In the genomic region with DNA sequence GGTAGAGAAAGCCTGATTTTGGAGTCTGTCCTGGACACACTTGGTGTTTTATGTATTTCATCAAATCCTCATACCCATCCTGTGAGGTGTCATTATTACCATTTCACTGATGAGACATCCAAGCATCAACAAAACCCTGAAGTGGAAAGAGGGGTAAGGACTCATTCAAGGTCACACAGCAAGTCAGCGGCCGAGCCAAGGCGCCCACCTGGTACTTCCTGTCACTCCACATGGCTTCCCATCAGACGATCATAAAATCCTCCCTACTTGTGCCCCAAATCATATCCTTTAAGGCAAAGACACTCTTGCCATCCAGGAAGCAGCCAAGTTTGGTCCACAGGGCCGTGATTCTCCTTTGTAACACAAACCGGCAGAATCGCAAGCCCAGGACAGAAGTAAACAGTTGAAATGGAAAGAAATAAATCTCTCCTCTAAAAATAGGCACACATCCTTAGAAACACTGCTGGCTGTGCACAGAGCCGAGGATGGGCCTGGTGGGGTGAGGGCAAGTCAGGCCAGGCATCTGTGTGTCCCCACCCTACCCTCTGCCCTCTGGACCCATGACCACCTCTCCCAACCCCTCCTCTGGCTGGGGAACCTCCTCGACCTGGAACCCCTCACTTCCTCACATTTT, we compare ENCODE assay signal across 24 cellular contexts. TPM values are rescaled to one million over a fixed set of nuclear protein-coding genes. Genes with fewer than 3 reads are reported as not detected.
DNase-seq lines count a peak whose midpoint lies in the region; ATAC-seq, FAIRE-seq and TF ChIP-seq lines count a peak whose summit lies in the region.
"Had no signal": no experiment of that assay in that cellular context is flagged by ENCODE, and none has a peak within 500 bp of the region (broad histone marks: within the 10 kb centered on the region; RNA-seq: fewer than 3 reads in every experiment).

No MANE protein-coding gene starts in this region.

- FAIRE-seq in HTR-8/SVneo (lab: Jason Lieb, UNC) = no peak
- FAIRE-seq: keratinocyte, pancreas, TTC549 had no signal

- H4K20me1 ChIP-seq in OCI-LY3 (ENCODE audit: insufficient read depth, low read length) = no peaks in the 10 kb centered on the region
- H4K20me1 ChIP-seq: BLaER1 treated with 17β-estradiol and CSF1 and Interleukin-3, amounts not matched to agents 10 nM and 100 nM had no signal

- 47 to 64% methylated on average over 6 to 7 of the region's 9 CpGs for WGBS in esophagus squamous epithelium, 2 donors

- DNase-seq in esophagus squamous epithelium (lab: John Stamatoyannopoulos, UW) (no peak), ACHN (no peak), HTR-8/SVneo (ENCODE audit: insufficient read length, low spot score) (no peak)
- no peak for DNase-seq in stimulated activated naive CD8-positive, alpha-beta T cell treated with anti-CD3 and anti-CD28 coated beads, Interleukin-15, amount 100 ng/mL, for 72 hours
- DNase-seq: activated CD4-positive, alpha-beta T cell treated with anti-CD3 and anti-CD28 coated beads for 1 hour; activated CD8-positive, alpha-beta T cell treated with anti-CD3 and anti-CD28 coated beads, Interleukin-2, amount 10 ng/mL, durations not matched to agents 7 days and 5 days; activated naive CD4-positive, alpha-beta T cell treated with Interleukin-2 at 50 U/mL for 16 hours; COR-L47; cortex of kidney; DMS79 treated with DMSO at 0.1 percent for 48 hours; endodermal cell; naive thymus-derived CD8-positive, alpha-beta T cell; NCI-H1694; NCI-H510A treated with DMSO at 0.1 percent for 48 hours; pancreas had no signal

- no peaks in the 10 kb centered on the region for H3K9me3 ChIP-seq in OCI-LY3 (ENCODE audit: insufficient read depth, low read length)
- H3K9me3 ChIP-seq in esophagus squamous epithelium = no peaks in the 10 kb centered on the region
- H3K9me3 ChIP-seq in muscle layer of duodenum (ENCODE audit: control insufficient read depth in 1 of 2, low read length in 2 of 2) = peaks cover 0 to 5% of the 10 kb centered on the region in 2 donors
- H3K9me3 ChIP-seq in stomach smooth muscle (ENCODE audit: control insufficient read depth in 2 of 2, low read length in 2 of 2) = peaks cover 0 to 5% of the 10 kb centered on the region in 2 donors
- H3K9me3 ChIP-seq: adrenal gland, HAP-1, pancreas had no signal

- no peak overlapping the region for H3K9ac ChIP-seq in OCI-LY3 (ENCODE audit: low read length)
- no peak overlapping the region for H3K9ac ChIP-seq in stomach smooth muscle (ENCODE audit: low read length in 2 of 2)
- H3K9ac ChIP-seq: BLaER1 treated with 17β-estradiol and CSF1 and Interleukin-3, amounts not matched to agents 10 nM and 100 nM had no signal

- intact Hi-C loops in esophagus squamous epithelium (cut with DNase I) = no loop called here

- no peaks in the 10 kb centered on the region for H3K4me1 Mint-ChIP-seq in stimulated activated naive CD8-positive, alpha-beta T cell treated with anti-CD3 and anti-CD28 coated beads, Interleukin-15, amount 100 ng/mL, for 72 hours
- H3K4me1 Mint-ChIP-seq: naive thymus-derived CD8-positive, alpha-beta T cell had no signal

- peaks cover 22% of the 10 kb centered on the region for H3K27me3 Mint-ChIP-seq in stimulated activated naive CD8-positive, alpha-beta T cell treated with anti-CD3 and anti-CD28 coated beads, Interleukin-15, amount 100 ng/mL, for 72 hours

- in situ Hi-C loops in ACHN (cut with HindIII; ENCODE audit: low pct_ligation_motif_present, low pct_unique_long_range_greater_than_20kb, low sequenced_read_pairs) = no loop called here

- H3K79me2 ChIP-seq in OCI-LY3 (ENCODE audit: low read length) = no peaks in the 10 kb centered on the region

- TF ChIP-seq POLR2A in esophagus squamous epithelium (IDR thresholded peaks at IDR 0.05) = no peak

- no peaks in the 10 kb centered on the region for H3K9me3 Mint-ChIP-seq in stimulated activated naive CD8-positive, alpha-beta T cell treated with anti-CD3 and anti-CD28 coated beads, Interleukin-15, amount 100 ng/mL, for 72 hours
- H3K9me3 Mint-ChIP-seq: endodermal cell had no signal

- H2AFZ ChIP-seq in OCI-LY3 (ENCODE audit: low read depth, low read length) = 0 out of 2 replicates have a peak overlapping the region, but pooled peaks have one; percentile 34

- H3K27ac ChIP-seq in OCI-LY3 (ENCODE audit: low read length) = no peak overlapping the region
- peak overlapping the region in 3 of 4 donors; percentile 70 to 73 (median 71) for H3K27ac ChIP-seq in esophagus squamous epithelium
- H3K27ac ChIP-seq in muscle layer of duodenum (ENCODE audit: low read length) = peak overlapping the region; percentile 74
- peak overlapping the region; percentile 60 for H3K27ac ChIP-seq in stomach smooth muscle (ENCODE audit: low read length)
- H3K27ac ChIP-seq: BLaER1 treated with 17β-estradiol and CSF1 and Interleukin-3, amounts not matched to agents 10 nM and 100 nM; pancreas had no signal

- no peak overlapping the region for H3K27ac Mint-ChIP-seq in stimulated activated naive CD8-positive, alpha-beta T cell treated with anti-CD3 and anti-CD28 coated beads, Interleukin-15, amount 100 ng/mL, for 72 hours
- H3K27ac Mint-ChIP-seq: activated CD8-positive, alpha-beta T cell treated with anti-CD3 and anti-CD28 coated beads, Interleukin-2, amount 10 ng/mL, durations not matched to agents 7 days and 5 days; endodermal cell had no signal

- ATAC-seq in stimulated activated naive CD8-positive, alpha-beta T cell treated with anti-CD3 and anti-CD28 coated beads, Interleukin-15, amount 100 ng/mL, for 72 hours = no peak
- no peak for ATAC-seq in GM21526 (IDR thresholded peaks at IDR 0.05; ENCODE audit: low FRiP score, unreplicated experiment)
- ATAC-seq: activated CD8-positive, alpha-beta T cell treated with anti-CD3 and anti-CD28 coated beads, Interleukin-2, amount 10 ng/mL, durations not matched to agents 7 days and 5 days; naive thymus-derived CD8-positive, alpha-beta T cell; pancreas had no signal

- no peak overlapping the region for H3K4me3 Mint-ChIP-seq in stimulated activated naive CD8-positive, alpha-beta T cell treated with anti-CD3 and anti-CD28 coated beads, Interleukin-15, amount 100 ng/mL, for 72 hours
- H3K4me3 Mint-ChIP-seq: activated CD8-positive, alpha-beta T cell treated with anti-CD3 and anti-CD28 coated beads, Interleukin-2, amount 10 ng/mL, durations not matched to agents 7 days and 5 days; endodermal cell; naive thymus-derived CD8-positive, alpha-beta T cell had no signal

- no peaks in the 10 kb centered on the region for H3K36me3 ChIP-seq in OCI-LY3 (replicated peaks; ENCODE audit: low read depth, low read length)
- H3K36me3 ChIP-seq in esophagus squamous epithelium = no peaks in the 10 kb centered on the region
- peaks cover 0 to 13% of the 10 kb centered on the region in 2 donors for H3K36me3 ChIP-seq in muscle layer of duodenum (ENCODE audit: control insufficient read depth in 1 of 2, insufficient read depth in 2 of 2, low read length in 2 of 2)
- H3K36me3 ChIP-seq in stomach smooth muscle (ENCODE audit: control insufficient read depth in 2 of 2, insufficient read depth in 2 of 2, low read length in 2 of 2) = peaks cover 8 to 14% of the 10 kb centered on the region in 2 donors
- H3K36me3 ChIP-seq: BLaER1 treated with 17β-estradiol and CSF1 and Interleukin-3, amounts not matched to agents 10 nM and 100 nM; HAP-1; pancreas had no signal

- H3K4me2 ChIP-seq in OCI-LY3 (ENCODE audit: low read length) = no peak overlapping the region
- H3K4me2 ChIP-seq: BLaER1 treated with 17β-estradiol and CSF1 and Interleukin-3, amounts not matched to agents 10 nM and 100 nM had no signal

- H3K4me1 ChIP-seq in OCI-LY3 (ENCODE audit: low read length) (peaks cover 20% of the 10 kb centered on the region), esophagus squamous epithelium (peaks cover 0 to 34% (median 17%) of the 10 kb centered on the region in 3 donors), muscle layer of duodenum (ENCODE audit: control insufficient read depth in 1 of 2, insufficient read depth in 2 of 2, low read length in 2 of 2) (peaks cover 3 to 47% of the 10 kb centered on the region in 2 donors), stomach smooth muscle (ENCODE audit: control insufficient read depth, insufficient read depth, low read length) (peaks cover 63% of the 10 kb centered on the region)
- H3K4me1 ChIP-seq: HAP-1 had no signal

- H3K27me3 ChIP-seq in OCI-LY3 (ENCODE audit: low read depth, low read length) (no peaks in the 10 kb centered on the region; the same call in 1 of the 2 replicates), esophagus squamous epithelium (no peaks in the 10 kb centered on the region), muscle layer of duodenum (ENCODE audit: low read depth, low read length) (no peaks in the 10 kb centered on the region), stomach smooth muscle (ENCODE audit: control insufficient read depth in 1 of 2, insufficient read depth in 2 of 2, low read length in 2 of 2) (no peaks in the 10 kb centered on the region)
- H3K27me3 ChIP-seq: adrenal gland, pancreas had no signal

- TF ChIP-seq CTCF in OCI-LY3 (IDR thresholded peaks at IDR 0.05; ENCODE audit: low read depth, low read length) (no peak), esophagus squamous epithelium (IDR thresholded peaks at IDR 0.05) (no peak)

- H3K4me3 ChIP-seq in OCI-LY3 (ENCODE audit: low read length) = no peak overlapping the region
- no peak overlapping the region for H3K4me3 ChIP-seq in esophagus squamous epithelium
- peak overlapping the region in 1 of 2 donors; percentile 48 for H3K4me3 ChIP-seq in muscle layer of duodenum (ENCODE audit: low read depth in 1 of 2, low read length in 2 of 2)
- H3K4me3 ChIP-seq in stomach smooth muscle (ENCODE audit: low read length in 2 of 2) = peak overlapping the region in 1 of 2 donors; percentile 47
- H3K4me3 ChIP-seq: adrenal gland; BLaER1 treated with 17β-estradiol and CSF1 and Interleukin-3, amounts not matched to agents 10 nM and 100 nM; HAP-1; pancreas had no signal

RNA-seq across cellular contexts. Expression of a gene that starts 30.4 kb away (rescaled TPM):
- total RNA-seq in esophagus squamous epithelium = 10 to 100 TPM in 1 of 4 donors, 1 to 10 TPM in 2, under 1 TPM in 1; 0.15 to 13.4 (median 2.4) TPM
